1 cellular context compared by ENCODE assay signal in the genomic region with DNA sequence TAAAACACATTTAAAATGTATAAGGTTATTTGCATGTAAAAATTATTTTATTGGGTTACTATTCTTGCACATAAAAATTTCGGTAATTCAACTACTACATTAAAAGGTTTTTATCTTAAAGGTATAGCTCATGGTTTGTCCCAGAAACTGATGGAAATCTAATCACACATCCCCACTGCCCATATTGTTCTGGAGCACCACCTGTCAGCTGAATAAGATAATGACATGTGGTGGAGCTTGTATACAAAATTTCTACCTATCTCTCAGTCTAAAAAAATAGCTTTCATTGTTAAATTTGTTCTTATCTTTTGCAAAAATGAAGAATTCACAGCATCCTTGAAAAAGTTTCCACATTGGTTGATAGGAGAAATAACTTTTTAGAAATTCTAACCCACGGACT.
TF ChIP-seq lines count a peak whose summit lies in the region.

No MANE protein-coding gene starts in this region.

TF ChIP-seq in WTC11, 78 proteins besides CTCF, POLR2A, EP300 and RAD21 (continued from another document):
- TF ChIP-seq, protein P1, sequence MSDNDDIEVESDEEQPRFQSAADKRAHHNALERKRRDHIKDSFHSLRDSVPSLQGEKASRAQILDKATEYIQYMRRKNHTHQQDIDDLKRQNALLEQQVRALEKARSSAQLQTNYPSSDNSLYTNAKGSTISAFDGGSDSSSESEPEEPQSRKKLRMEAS (CRISPR knock-in tag; IDR thresholded peaks at IDR 0.05), result no peak
- TF ChIP-seq GRHL2 (CRISPR knock-in tag; IDR thresholded peaks at IDR 0.05; ENCODE audit: insufficient replicate concordance, severe bottlenecking), result no peak
